Comparison of ENCODE assay signal across 14 cellular contexts in genomic region chr5:80142996-80143395, GRCh38.
DNase-seq lines count a peak whose midpoint lies in the region; ATAC-seq, FAIRE-seq and TF ChIP-seq lines count a peak whose summit lies in the region.
"Had no signal": no experiment of that assay in that cellular context is flagged by ENCODE, and none has a peak within 500 bp of the region (broad histone marks: within the 10 kb centered on the region; RNA-seq: fewer than 3 reads in every experiment).

No MANE protein-coding gene starts in this region.

- CTCF ChIA-PET in activated CD8-positive, alpha-beta memory T cell treated with anti-CD3 and anti-CD28 coated beads, Interleukin-2, amount 10 ng/mL, durations not matched to agents 7 days and 5 days (lab: Charles Lee) = no interaction called here
- CTCF ChIA-PET in OCI-LY7 (lab: Charles Lee; ENCODE audit: unreplicated experiment) = no interaction called here
- CTCF ChIA-PET in H1 (lab: Charles Lee; ENCODE audit: partially characterized antibody) = interaction anchor here (0.7 to 2.9 kb wide), 8 partner anchors 12 to 115 kb away, joined by 3 to 9 read pairs (median 4); no protein-coding TSS in a partner anchor

- peak overlapping the region; percentile 32 for H3K4me3 ChIP-seq in OCI-LY7 (ENCODE audit: low read depth, low read length, poor library complexity, severe bottlenecking)
- H3K4me3 ChIP-seq in H1 (ENCODE audit: extremely low read depth in 1 of 4, insufficient read depth in 2 of 4, low read depth in 3 of 4, low read length in 4 of 4) = no peak overlapping the region
- no peak overlapping the region for H3K4me3 ChIP-seq in stomach smooth muscle (ENCODE audit: low read length in 2 of 2)
- H3K4me3 ChIP-seq: right lobe of liver, thyroid gland had no signal

- no peaks in the 10 kb centered on the region for H3K23me2 ChIP-seq in H1 (ENCODE audit: low read depth, low read length)

- H3K56ac ChIP-seq in H1 (replicated peaks; ENCODE audit: insufficient read length, low read depth, low read length) = no peak overlapping the region

- H4K20me1 ChIP-seq in OCI-LY7 (ENCODE audit: insufficient read depth, low read length) (no peaks in the 10 kb centered on the region), H1 (replicated peaks in 1 of 2; ENCODE audit: control insufficient read depth in 1 of 2, insufficient read depth in 2 of 2, low read length in 2 of 2) (no peaks in the 10 kb centered on the region)

- H3K4ac ChIP-seq in H1 (replicated peaks; ENCODE audit: insufficient read length, low read depth, low read length) = peak overlapping the region; percentile 5

- H3K9me2 ChIP-seq in OCI-LY7 (ENCODE audit: insufficient read depth, low read length) = no peaks in the 10 kb centered on the region

- H4K8ac ChIP-seq in H1 (ENCODE audit: extremely low read depth, insufficient read depth, low read length) = no peak overlapping the region

- no peak overlapping the region for H4K5ac ChIP-seq in H1 (ENCODE audit: insufficient read length, low read depth, low read length)

- peak overlapping the region; percentile 56 for H3K4me2 ChIP-seq in OCI-LY7 (ENCODE audit: low read length)
- H3K4me2 ChIP-seq in H1 (ENCODE audit: insufficient read depth in 1 of 2, low read depth in 2 of 2, low read length in 2 of 2) = peak overlapping the region in 1 of 2 experiments; percentile 60; a peak in 1 of 4 replicates

- WGBS in H1 (ENCODE audit: extremely low coverage in 1 of 2, insufficient coverage in 1 of 2, insufficient read length in 1 of 2, insufficient replicate concordance in 2 of 2, low coverage in 1 of 2, low lambda C conversion rate in 2 of 2, missing lambda C conversion rate in 1 of 2), 2 experiments = 78% methylated on average over 6 of the region's 6 CpGs; no CpG with 5 or more reads in 1 of the 2 experiments

- TF ChIP-seq RAD21 in H1 (IDR thresholded peaks at IDR 0.05 in 1 of 2, conservative IDR thresholded peaks at IDR 0.05 in 1 of 2; ENCODE audit: low read depth in 2 of 2, low read length in 2 of 2) = no peak

- POLR2A ChIA-PET in OCI-LY7 (lab: Charles Lee) (interaction anchor here (0.9 to 1.0 kb wide), 3 partner anchors 39 to 126 kb away, joined by 3 to 5 read pairs (median 3); no protein-coding TSS in a partner anchor), H1 (lab: Charles Lee; ENCODE audit: partially characterized antibody) (interaction anchor here (0.8 to 2.7 kb wide), 7 partner anchors 33 to 117 kb away, joined by 3 to 10 read pairs (median 4); no protein-coding TSS in a partner anchor)

- no peak overlapping the region for H2BK15ac ChIP-seq in H1 (ENCODE audit: low read length)

- H3K14ac ChIP-seq in H1 (ENCODE audit: insufficient read length) = no peak overlapping the region

- H2AFZ ChIP-seq in OCI-LY7 (ENCODE audit: low read length) = peak overlapping the region; percentile 46; the same call in 1 of the 2 replicates
- no peak overlapping the region for H2AFZ ChIP-seq in H1 (ENCODE audit: low read length)

- no peak for FAIRE-seq in H1 (lab: Jason Lieb, UNC)
- FAIRE-seq: H54 had no signal

- no peak overlapping the region for H3K4me3 Mint-ChIP-seq in activated CD8-positive, alpha-beta memory T cell treated with anti-CD3 and anti-CD28 coated beads, Interleukin-2, amount 10 ng/mL, durations not matched to agents 7 days and 5 days

- H2BK5ac ChIP-seq in H1 (ENCODE audit: low read depth, low read length) = peak overlapping the region; percentile 41; the same call in 1 of the 2 replicates

- no peaks in the 10 kb centered on the region for H3K27me3 ChIP-seq in H1 (replicated peaks in 1 of 4; ENCODE audit: control insufficient read depth in 3 of 4, extremely low read depth in 1 of 4, insufficient read depth in 3 of 4, low read length in 3 of 4)
- H3K27me3 ChIP-seq in stomach smooth muscle (ENCODE audit: control insufficient read depth in 1 of 2, insufficient read depth in 2 of 2, low read length in 2 of 2) = no peaks in the 10 kb centered on the region
- H3K27me3 ChIP-seq: right lobe of liver, thyroid gland had no signal

- H3K9me3 ChIP-seq in OCI-LY7 (ENCODE audit: low read length) = no peaks in the 10 kb centered on the region
- H3K9me3 ChIP-seq in H1 (ENCODE audit: insufficient read depth in 2 of 2, low read depth in 1 of 2, low read length in 1 of 2) = no peaks in the 10 kb centered on the region
- no peaks in the 10 kb centered on the region for H3K9me3 ChIP-seq in stomach smooth muscle (ENCODE audit: control insufficient read depth in 2 of 2, low read length in 2 of 2)
- H3K9me3 ChIP-seq: right lobe of liver, thyroid gland had no signal

- H3K36me3 ChIP-seq in OCI-LY7 (ENCODE audit: insufficient read depth, low read length) (peaks cover 84% of the 10 kb centered on the region), H1 (ENCODE audit: control insufficient read depth in 2 of 4, insufficient read depth in 4 of 4, low read length in 3 of 4) (peaks cover 4 to 42% (median 13%) of the 10 kb centered on the region in 4 experiments; a peak in 6 of 8 replicates), stomach smooth muscle (ENCODE audit: control insufficient read depth in 2 of 2, insufficient read depth in 2 of 2, low read length in 2 of 2) (peaks cover 2 to 3% of the 10 kb centered on the region in 2 donors)

- H3K4me1 Mint-ChIP-seq in activated CD8-positive, alpha-beta memory T cell treated with anti-CD3 and anti-CD28 coated beads, Interleukin-2, amount 10 ng/mL, durations not matched to agents 7 days and 5 days = peaks cover 37% of the 10 kb centered on the region

- no peak overlapping the region for H3K23ac ChIP-seq in H1 (ENCODE audit: insufficient read length)

- intact Hi-C loops in OCI-LY7 (cut with micrococcal nuclease; ENCODE audit: unreplicated experiment) = loop anchor here (2.0 to 5.0 kb wide), 2 partner anchors 48 to 109 kb away; no protein-coding TSS in a partner anchor

- no peak overlapping the region for H2AK5ac ChIP-seq in H1 (ENCODE audit: low read depth, low read length)

- no peak for TF ChIP-seq EP300 in H1 (IDR thresholded peaks at IDR 0.05; ENCODE audit: borderline replicate concordance in 1 of 2, low read depth in 2 of 2, low read length in 2 of 2)

- H3K4me1 ChIP-seq in OCI-LY7 (ENCODE audit: insufficient read depth, low read length, poor library complexity, severe bottlenecking) = peaks cover 46% of the 10 kb centered on the region
- peaks cover 16 to 33% (median 26%) of the 10 kb centered on the region in 4 experiments for H3K4me1 ChIP-seq in H1 (replicated peaks in 1 of 4; ENCODE audit: control insufficient read depth in 3 of 4, insufficient read depth in 4 of 4, low read length in 3 of 4)
- H3K4me1 ChIP-seq in stomach smooth muscle (ENCODE audit: control insufficient read depth, insufficient read depth, low read length) = peaks cover 25% of the 10 kb centered on the region
- H3K4me1 ChIP-seq: right lobe of liver, thyroid gland had no signal

- H3K27ac ChIP-seq in OCI-LY7 (ENCODE audit: low read depth, low read length, poor library complexity, severe bottlenecking) (peak overlapping the region; percentile 75), H1 (ENCODE audit: low read depth, low read length) (no peak overlapping the region), stomach smooth muscle (ENCODE audit: low read length) (peak overlapping the region; percentile 95)
- H3K27ac ChIP-seq: right lobe of liver, thyroid gland had no signal

- H4K91ac ChIP-seq in H1 (replicated peaks; ENCODE audit: insufficient read length, low read length) = no peak overlapping the region

- H3K18ac ChIP-seq in H1 (ENCODE audit: extremely low read depth, low read length) = no peak overlapping the region

- H3K79me2 ChIP-seq in OCI-LY7 (ENCODE audit: insufficient read depth, low read depth, low read length) (no peaks in the 10 kb centered on the region), H1 (ENCODE audit: control insufficient read depth in 1 of 2, insufficient read depth in 2 of 2, low read length in 2 of 2) (0 out of 4 replicates have a peak, but pooled peaks cover 0 to 4% of the 10 kb centered on the region in 2 experiments)

- H3K27me3 Mint-ChIP-seq in activated CD8-positive, alpha-beta memory T cell treated with anti-CD3 and anti-CD28 coated beads, Interleukin-2, amount 10 ng/mL, durations not matched to agents 7 days and 5 days = no peaks in the 10 kb centered on the region

- H3K9ac ChIP-seq in H1 (replicated peaks in 1 of 4; ENCODE audit: extremely low read depth in 1 of 4, low read depth in 3 of 4, low read length in 3 of 4) (no peak overlapping the region), stomach smooth muscle (ENCODE audit: low read length in 2 of 2) (peak overlapping the region in 1 of 2 donors; percentile 5)

- no peak overlapping the region for H2BK120ac ChIP-seq in H1 (replicated peaks; ENCODE audit: low read depth, low read length)

- H3K79me1 ChIP-seq in H1 (ENCODE audit: low read depth, low read length) = no peaks in the 10 kb centered on the region

- no peak for TF ChIP-seq POLR2A in H1 (IDR thresholded peaks at IDR 0.05; ENCODE audit: control extremely low read depth in 1 of 2, low read depth in 2 of 2, low read length in 2 of 2)

- DNase-seq in activated CD8-positive, alpha-beta memory T cell treated with anti-CD3 and anti-CD28 coated beads, Interleukin-2, amount 10 ng/mL, durations not matched to agents 7 days and 5 days = peak; percentile 16
- DNase-seq in activated CD8-positive, alpha-beta memory T cell treated with anti-CD3 and anti-CD28 coated beads, Interleukin-2, amount 50 U/mL, for 48 hours = no peak
- peak; percentile 78 for DNase-seq in OCI-LY7 (ENCODE audit: low spot score)
- no peak for DNase-seq in H1 (ENCODE audit: low read depth in 1 of 2, low spot score in 2 of 2)
- no peak for DNase-seq in NCI-H446 (lab: John Stamatoyannopoulos, UW)
- DNase-seq in RPMI8226 = no peak
- DNase-seq: ACHN, NCI-H510A, thyroid gland had no signal

- H3K9me3 Mint-ChIP-seq in activated CD8-positive, alpha-beta memory T cell treated with anti-CD3 and anti-CD28 coated beads, Interleukin-2, amount 10 ng/mL, durations not matched to agents 7 days and 5 days (ENCODE audit: low read depth) = no peaks in the 10 kb centered on the region
- H3K9me3 Mint-ChIP-seq: activated T-helper 2 cell treated with anti-CD3 and anti-CD28 coated beads, Interferon-gamma antibody, Interleukin-2, Interleukin-4, amounts not matched to agents 10 μg/mL and 5 μg/mL and 100 μg/mL, durations not matched to agents 14 hours and 24 hours and 36 hours had no signal

- no peak overlapping the region; the same call in 1 of the 2 replicates for H2BK12ac ChIP-seq in H1 (ENCODE audit: low read depth, low read length)

- H3K36me3 Mint-ChIP-seq in activated CD8-positive, alpha-beta memory T cell treated with anti-CD3 and anti-CD28 coated beads, Interleukin-2, amount 10 ng/mL, durations not matched to agents 7 days and 5 days = peaks cover 41% of the 10 kb centered on the region

- no TSS peak for BruUV-seq in OCI-LY7 (replicated peaks; lab: Mats Ljungman, UMichigan)

- H2BK20ac ChIP-seq in H1 (ENCODE audit: low read length) = no peak overlapping the region

- peak overlapping the region; percentile 50 for H3K27ac Mint-ChIP-seq in activated CD8-positive, alpha-beta memory T cell treated with anti-CD3 and anti-CD28 coated beads, Interleukin-2, amount 10 ng/mL, durations not matched to agents 7 days and 5 days

- no peak for ATAC-seq in activated CD8-positive, alpha-beta memory T cell treated with anti-CD3 and anti-CD28 coated beads, Interleukin-2, amount 10 ng/mL, durations not matched to agents 7 days and 5 days
- no peak for ATAC-seq in HG03571 (IDR thresholded peaks at IDR 0.05; ENCODE audit: unreplicated experiment)
- ATAC-seq: right lobe of liver had no signal

- TF ChIP-seq CTCF in OCI-LY7 (conservative IDR thresholded peaks at IDR 0.05; ENCODE audit: low read length) (no peak), H1 (IDR thresholded peaks at IDR 0.05; ENCODE audit: control extremely low read depth in 1 of 3, insufficient read depth in 1 of 3, low read depth in 1 of 3, low read length in 3 of 3) (no peak)

Comparison
In these comparisons a context has a peak if more than half of its experiments do, and no peak if none do; other contexts are left out.
1. DNase-seq: peak in activated CD8-positive, alpha-beta memory T cell treated with anti-CD3 and anti-CD28 coated beads, Interleukin-2, amount 10 ng/mL, durations not matched to agents 7 days and 5 days (single experiment) and OCI-LY7 (single experiment); none in activated CD8-positive, alpha-beta memory T cell treated with anti-CD3 and anti-CD28 coated beads, Interleukin-2, amount 50 U/mL, for 48 hours (single experiment), H1 (0 of 2), NCI-H446 (0 of 2) and RPMI8226 (single experiment).